ENCODE assay signal across 2 cellular contexts in the genomic region with DNA sequence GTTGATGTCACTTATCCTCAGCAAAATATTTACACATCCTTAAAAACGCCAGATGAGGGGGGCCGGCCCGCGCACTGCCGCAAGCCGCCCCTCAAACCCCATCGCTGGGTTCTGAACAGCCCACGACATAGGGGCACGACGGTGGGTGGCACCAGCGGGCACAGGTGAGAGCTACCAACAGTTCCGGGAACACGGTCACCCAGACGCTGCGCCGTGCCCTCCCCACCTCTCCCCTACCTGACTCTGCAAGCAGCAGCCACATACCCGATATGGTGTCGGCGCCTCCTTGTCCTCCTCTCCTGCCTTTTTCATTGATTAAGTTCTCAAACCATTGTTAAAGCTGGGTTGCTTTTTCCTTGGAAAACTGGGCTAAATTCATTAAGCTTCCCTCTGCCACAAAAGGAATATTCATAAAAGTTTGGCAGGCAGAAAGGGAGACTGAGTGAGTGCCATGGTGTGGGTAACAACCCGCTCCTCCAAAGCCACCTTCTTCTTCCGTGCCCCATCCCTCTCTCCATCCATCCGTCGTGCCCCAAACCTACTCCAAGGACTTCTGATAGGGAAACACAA.
A peak's percentile ranks its signal among the peaks of the same experiment; 100 is the strongest.
TF ChIP-seq lines count a peak whose summit lies in the region.

No MANE protein-coding gene starts in this region.

TF ChIP-seq in H1, 55 proteins besides CTCF, POLR2A, EP300 and RAD21:
- TF ChIP-seq SUZ12 (IDR thresholded peaks at IDR 0.05; ENCODE audit: low read length) (peak; percentile 69; the same call in 1 of the 2 replicates), EZH2 (IDR thresholded peaks at IDR 0.05; ENCODE audit: low read depth, low read length, severe bottlenecking) (peak; percentile 62), CHD1 (IDR thresholded peaks at IDR 0.05; ENCODE audit: low read depth, low read length) (no peak)

TF ChIP-seq in neural cell, 6 proteins besides CTCF, POLR2A, EP300 and RAD21:
- TF ChIP-seq SMC3 (conservative IDR thresholded peaks at IDR 0.05; ENCODE audit: poor library complexity) (no peak), POLR2AphosphoS5 (IDR thresholded peaks at IDR 0.05) (no peak), EZH2 (IDR thresholded peaks at IDR 0.05; ENCODE audit: borderline replicate concordance, insufficient read depth, low read length, poor library complexity, severe bottlenecking) (no peak), MXI1 (conservative IDR thresholded peaks at IDR 0.05; ENCODE audit: poor library complexity, severe bottlenecking) (no peak), TAF1 (IDR thresholded peaks at IDR 0.05; ENCODE audit: low read depth) (no peak)
- TF ChIP-seq, protein P1, sequence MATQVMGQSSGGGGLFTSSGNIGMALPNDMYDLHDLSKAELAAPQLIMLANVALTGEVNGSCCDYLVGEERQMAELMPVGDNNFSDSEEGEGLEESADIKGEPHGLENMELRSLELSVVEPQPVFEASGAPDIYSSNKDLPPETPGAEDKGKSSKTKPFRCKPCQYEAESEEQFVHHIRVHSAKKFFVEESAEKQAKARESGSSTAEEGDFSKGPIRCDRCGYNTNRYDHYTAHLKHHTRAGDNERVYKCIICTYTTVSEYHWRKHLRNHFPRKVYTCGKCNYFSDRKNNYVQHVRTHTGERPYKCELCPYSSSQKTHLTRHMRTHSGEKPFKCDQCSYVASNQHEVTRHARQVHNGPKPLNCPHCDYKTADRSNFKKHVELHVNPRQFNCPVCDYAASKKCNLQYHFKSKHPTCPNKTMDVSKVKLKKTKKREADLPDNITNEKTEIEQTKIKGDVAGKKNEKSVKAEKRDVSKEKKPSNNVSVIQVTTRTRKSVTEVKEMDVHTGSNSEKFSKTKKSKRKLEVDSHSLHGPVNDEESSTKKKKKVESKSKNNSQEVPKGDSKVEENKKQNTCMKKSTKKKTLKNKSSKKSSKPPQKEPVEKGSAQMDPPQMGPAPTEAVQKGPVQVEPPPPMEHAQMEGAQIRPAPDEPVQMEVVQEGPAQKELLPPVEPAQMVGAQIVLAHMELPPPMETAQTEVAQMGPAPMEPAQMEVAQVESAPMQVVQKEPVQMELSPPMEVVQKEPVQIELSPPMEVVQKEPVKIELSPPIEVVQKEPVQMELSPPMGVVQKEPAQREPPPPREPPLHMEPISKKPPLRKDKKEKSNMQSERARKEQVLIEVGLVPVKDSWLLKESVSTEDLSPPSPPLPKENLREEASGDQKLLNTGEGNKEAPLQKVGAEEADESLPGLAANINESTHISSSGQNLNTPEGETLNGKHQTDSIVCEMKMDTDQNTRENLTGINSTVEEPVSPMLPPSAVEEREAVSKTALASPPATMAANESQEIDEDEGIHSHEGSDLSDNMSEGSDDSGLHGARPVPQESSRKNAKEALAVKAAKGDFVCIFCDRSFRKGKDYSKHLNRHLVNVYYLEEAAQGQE (IDR thresholded peaks at IDR 0.05; ENCODE audit: borderline replicate concordance): no peak
